8 cellular contexts compared by ENCODE assay signal in the genomic region with DNA sequence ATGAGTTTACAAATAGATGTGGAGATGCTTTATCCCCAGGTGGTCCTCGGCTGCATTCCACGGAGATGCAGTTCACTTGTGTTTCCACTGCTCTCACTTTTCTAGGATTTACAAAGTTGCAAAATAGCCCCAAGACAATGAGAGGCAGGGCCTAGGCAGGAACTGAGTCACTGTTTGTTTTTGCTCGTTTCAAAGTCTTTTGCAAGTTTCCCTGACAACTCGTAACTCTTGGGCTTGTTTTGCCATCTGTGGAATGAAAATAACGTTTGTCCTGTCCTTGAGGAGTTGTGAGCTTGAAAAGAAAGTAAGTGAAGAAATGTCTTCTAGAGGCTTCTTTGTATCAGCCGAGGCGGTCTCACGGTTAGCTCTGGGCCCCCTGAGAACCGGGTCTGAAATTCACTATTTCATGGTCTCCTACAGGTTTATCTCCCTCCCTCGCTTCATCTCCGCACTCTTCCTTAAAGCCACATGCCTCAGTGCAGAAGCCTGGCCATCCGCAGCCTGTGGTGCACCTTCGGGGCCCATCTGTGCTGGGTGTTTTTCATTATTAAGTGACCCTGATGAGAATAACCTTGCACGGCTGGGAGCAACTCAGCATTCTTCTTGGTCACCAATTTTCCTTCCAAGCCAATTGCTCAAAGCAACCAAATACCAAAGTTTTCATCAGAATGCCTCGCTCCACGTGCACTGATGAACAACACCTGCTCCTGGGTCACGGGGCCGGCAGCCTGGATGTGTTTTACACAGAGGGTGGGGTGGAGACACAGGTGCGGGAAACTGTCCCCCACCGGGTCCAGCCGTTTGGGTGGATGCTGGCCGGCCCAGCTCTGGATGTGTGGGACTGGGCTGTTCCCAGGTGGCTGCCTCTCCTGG.
DNase-seq lines count a peak whose midpoint lies in the region; ATAC-seq, FAIRE-seq and TF ChIP-seq lines count a peak whose summit lies in the region.
"Not testable (repeated sequence)": the region's sequence is repeated elsewhere in the genome, so short reads cannot be mapped to it uniquely, and the experiment has no call there.

No MANE protein-coding gene starts in this region.

- not testable (repeated sequence) for H3K79me2 ChIP-seq in H1 (ENCODE audit: control insufficient read depth in 1 of 2, insufficient read depth in 2 of 2, low read length in 2 of 2)

- H3K36me3 Mint-ChIP-seq in CD14-positive monocyte = peaks cover 42 to 72% of the 10 kb centered on the region in 2 donors
- not testable (repeated sequence) for H3K36me3 Mint-ChIP-seq in activated naive CD8-positive, alpha-beta T cell treated with anti-CD3 and anti-CD28 coated beads, Interleukin-2, amount 10 ng/mL, durations not matched to agents 7 days and 5 days; naive thymus-derived CD8-positive, alpha-beta T cell

- H2BK20ac ChIP-seq in H1 (ENCODE audit: low read length) = not testable (repeated sequence)

- POLR2A ChIA-PET in activated naive CD8-positive, alpha-beta T cell treated with anti-CD3 and anti-CD28 coated beads, Interleukin-2, amount 10 ng/mL, durations not matched to agents 7 days and 5 days (lab: Charles Lee); H1 (lab: Charles Lee; ENCODE audit: partially characterized antibody); naive thymus-derived CD8-positive, alpha-beta T cell (lab: Charles Lee): not testable (repeated sequence)

- 58% methylated on average over 21 of the region's 22 CpGs; no CpG with 5 or more reads in 1 of the 2 experiments for WGBS in H1 (ENCODE audit: extremely low coverage in 1 of 2, insufficient coverage in 1 of 2, insufficient read length in 1 of 2, insufficient replicate concordance in 2 of 2, low coverage in 1 of 2, low lambda C conversion rate in 2 of 2, missing lambda C conversion rate in 1 of 2), 2 experiments
- 61 to 75% (median 67%) methylated on average over 20 to 22 of the region's 22 CpGs for WGBS in stomach, 5 donors

- not testable (repeated sequence) for H4K5ac ChIP-seq in H1 (ENCODE audit: insufficient read length, low read depth, low read length)

- not testable (repeated sequence) for H3K79me1 ChIP-seq in H1 (ENCODE audit: low read depth, low read length)

- H4K91ac ChIP-seq in H1 (replicated peaks; ENCODE audit: insufficient read length, low read length) = not testable (repeated sequence)

- not testable (repeated sequence) for H3K14ac ChIP-seq in H1 (ENCODE audit: insufficient read length)

- CTCF ChIA-PET in H1 (lab: Charles Lee; ENCODE audit: partially characterized antibody) = not testable (repeated sequence)

- H2BK12ac ChIP-seq in H1 (ENCODE audit: low read depth, low read length) = peak overlapping the region; percentile 84; the same call in 1 of the 2 replicates

- H3K9ac ChIP-seq in H1 (replicated peaks in 1 of 4; ENCODE audit: extremely low read depth in 1 of 4, low read depth in 3 of 4, low read length in 3 of 4) = peak overlapping the region in 2 of 4 experiments; percentile 23 to 47; a peak in 2 of 7 replicates

- peak overlapping the region; percentile 87 for H2BK5ac ChIP-seq in H1 (ENCODE audit: low read depth, low read length)

- peaks cover 0 to 10% (median 0%) of the 10 kb centered on the region in 7 donors for H3K9me3 Mint-ChIP-seq in CD14-positive monocyte
- not testable (repeated sequence) for H3K9me3 Mint-ChIP-seq in activated naive CD8-positive, alpha-beta T cell treated with anti-CD3 and anti-CD28 coated beads, Interleukin-2, amount 10 ng/mL, durations not matched to agents 7 days and 5 days; naive thymus-derived CD8-positive, alpha-beta T cell

- DNase-seq in CD14-positive monocyte (ENCODE audit: low spot score) = peak; percentile 78
- peak; percentile 91 for DNase-seq in HT1080 (ENCODE audit: low read depth)
- peak; percentile 75 for DNase-seq in SIG-M5 (lab: John Stamatoyannopoulos, UW)
- not testable (repeated sequence) for DNase-seq in activated naive CD8-positive, alpha-beta T cell treated with anti-CD3 and anti-CD28 coated beads, Interleukin-2, amount 10 ng/mL, durations not matched to agents 7 days and 5 days; stomach
- DNase-seq in H1 (ENCODE audit: low read depth in 1 of 2, low spot score in 2 of 2) = peak in 1 of 2 experiments; percentile 72
- DNase-seq in hepatic stellate cell (ENCODE audit: low spot score) = peak; percentile 71
- DNase-seq in naive thymus-derived CD8-positive, alpha-beta T cell = peak in 8 of 10 donors; percentile 11 to 82 (median 58)

- H3K36me3 ChIP-seq in H1 (ENCODE audit: control insufficient read depth in 2 of 4, insufficient read depth in 4 of 4, low read length in 3 of 4); stomach: not testable (repeated sequence)

- not testable (repeated sequence) for H4K20me1 ChIP-seq in H1 (replicated peaks in 1 of 2; ENCODE audit: control insufficient read depth in 1 of 2, insufficient read depth in 2 of 2, low read length in 2 of 2)

- not testable (repeated sequence) for H3K23ac ChIP-seq in H1 (ENCODE audit: insufficient read length)

- H3K4me3 Mint-ChIP-seq in CD14-positive monocyte = peak overlapping the region; percentile 80 to 81
- not testable (repeated sequence) for H3K4me3 Mint-ChIP-seq in activated naive CD8-positive, alpha-beta T cell treated with anti-CD3 and anti-CD28 coated beads, Interleukin-2, amount 10 ng/mL, durations not matched to agents 7 days and 5 days
- peak overlapping the region; percentile 32 to 80 (median 56) for H3K4me3 Mint-ChIP-seq in naive thymus-derived CD8-positive, alpha-beta T cell

- peak; percentile 8 for TF ChIP-seq CTCF in CD14-positive monocyte (IDR thresholded peaks at IDR 0.05)
- TF ChIP-seq CTCF in H1 (IDR thresholded peaks at IDR 0.05; ENCODE audit: control extremely low read depth in 1 of 3, insufficient read depth in 1 of 3, low read depth in 1 of 3, low read length in 3 of 3); stomach (IDR thresholded peaks at IDR 0.05): not testable (repeated sequence)

- peak overlapping the region; percentile 99 to 100 (median 100) for H3K27ac Mint-ChIP-seq in CD14-positive monocyte
- H3K27ac Mint-ChIP-seq in activated naive CD8-positive, alpha-beta T cell treated with anti-CD3 and anti-CD28 coated beads, Interleukin-2, amount 10 ng/mL, durations not matched to agents 7 days and 5 days = peak overlapping the region; percentile 64
- H3K27ac Mint-ChIP-seq in naive thymus-derived CD8-positive, alpha-beta T cell = peak overlapping the region; percentile 93 to 98 (median 97)

- not testable (repeated sequence) for H3K18ac ChIP-seq in H1 (ENCODE audit: extremely low read depth, low read length)

- H4K8ac ChIP-seq in H1 (ENCODE audit: extremely low read depth, insufficient read depth, low read length) = not testable (repeated sequence)

- peak overlapping the region; percentile 17 to 21; a peak in 1 of 4 replicates for H3K4me2 ChIP-seq in H1 (ENCODE audit: insufficient read depth in 1 of 2, low read depth in 2 of 2, low read length in 2 of 2)

- H2BK120ac ChIP-seq in H1 (replicated peaks; ENCODE audit: low read depth, low read length) = not testable (repeated sequence)

- peak; percentile 20 for ATAC-seq in activated naive CD8-positive, alpha-beta T cell treated with anti-CD3 and anti-CD28 coated beads, Interleukin-2, amount 10 ng/mL, durations not matched to agents 7 days and 5 days (ENCODE audit: low read depth)
- ATAC-seq in naive thymus-derived CD8-positive, alpha-beta T cell = peak; percentile 58 to 67

- H3K4me1 ChIP-seq in H1 (replicated peaks in 1 of 4; ENCODE audit: control insufficient read depth in 3 of 4, insufficient read depth in 4 of 4, low read length in 3 of 4) = peaks cover 2 to 10% (median 6%) of the 10 kb centered on the region in 4 experiments; a peak in 5 of 7 replicates
- H3K4me1 ChIP-seq in stomach = peaks cover 0 to 22% (median 4%) of the 10 kb centered on the region in 4 donors

- not testable (repeated sequence) for H3K4me3 ChIP-seq in H1 (ENCODE audit: extremely low read depth in 1 of 4, insufficient read depth in 2 of 4, low read depth in 3 of 4, low read length in 4 of 4); stomach

- H3K56ac ChIP-seq in H1 (replicated peaks; ENCODE audit: insufficient read length, low read depth, low read length) = not testable (repeated sequence)

- not testable (repeated sequence) for H3K27me3 ChIP-seq in H1 (replicated peaks in 1 of 4; ENCODE audit: control insufficient read depth in 3 of 4, extremely low read depth in 1 of 4, insufficient read depth in 3 of 4, low read length in 3 of 4); stomach

- H3K4me1 Mint-ChIP-seq in CD14-positive monocyte = peaks cover 57% of the 10 kb centered on the region
- peaks cover 20% of the 10 kb centered on the region for H3K4me1 Mint-ChIP-seq in activated naive CD8-positive, alpha-beta T cell treated with anti-CD3 and anti-CD28 coated beads, Interleukin-2, amount 10 ng/mL, durations not matched to agents 7 days and 5 days
- H3K4me1 Mint-ChIP-seq in naive thymus-derived CD8-positive, alpha-beta T cell = peaks cover 22 to 50% (median 46%) of the 10 kb centered on the region in 4 donors

- not testable (repeated sequence) for H2AK5ac ChIP-seq in H1 (ENCODE audit: low read depth, low read length)

- H3K4ac ChIP-seq in H1 (replicated peaks; ENCODE audit: insufficient read length, low read depth, low read length) = not testable (repeated sequence)

- not testable (repeated sequence) for H3K27me3 Mint-ChIP-seq in CD14-positive monocyte (ENCODE audit: low read depth in 3 of 3); activated naive CD8-positive, alpha-beta T cell treated with anti-CD3 and anti-CD28 coated beads, Interleukin-2, amount 10 ng/mL, durations not matched to agents 7 days and 5 days; naive thymus-derived CD8-positive, alpha-beta T cell

- TF ChIP-seq POLR2A in H1 (IDR thresholded peaks at IDR 0.05; ENCODE audit: control extremely low read depth in 1 of 2, low read depth in 2 of 2, low read length in 2 of 2); stomach (IDR thresholded peaks at IDR 0.05): not testable (repeated sequence)

- not testable (repeated sequence) for TF ChIP-seq RAD21 in H1 (IDR thresholded peaks at IDR 0.05 in 1 of 2, conservative IDR thresholded peaks at IDR 0.05 in 1 of 2; ENCODE audit: low read depth in 2 of 2, low read length in 2 of 2)

- H3K9me3 ChIP-seq in H1 (ENCODE audit: insufficient read depth in 2 of 2, low read depth in 1 of 2, low read length in 1 of 2); stomach: not testable (repeated sequence)

- H2BK15ac ChIP-seq in H1 (ENCODE audit: low read length) = not testable (repeated sequence)

- TF ChIP-seq EP300 in H1 (IDR thresholded peaks at IDR 0.05; ENCODE audit: borderline replicate concordance in 1 of 2, low read depth in 2 of 2, low read length in 2 of 2); stomach (IDR thresholded peaks at IDR 0.05): not testable (repeated sequence)

- intact Hi-C loops in CD14-positive monocyte (cut with micrococcal nuclease) = loop anchor here (5.0 kb wide), 1 partner anchor 40 kb away; no protein-coding TSS in a partner anchor
- intact Hi-C loops in stomach (cut with DNase I; ENCODE audit: low total_unique reads) = not testable (repeated sequence)

- not testable (repeated sequence) for H3K23me2 ChIP-seq in H1 (ENCODE audit: low read depth, low read length)

- FAIRE-seq in H1 (lab: Jason Lieb, UNC) = not testable (repeated sequence)

- not testable (repeated sequence) for H2AFZ ChIP-seq in H1 (ENCODE audit: low read length)

- H3K27ac ChIP-seq in H1 (ENCODE audit: low read depth, low read length) = 0 out of 2 replicates have a peak overlapping the region, but pooled peaks have one; percentile 45
- H3K27ac ChIP-seq in stomach = peak overlapping the region in 4 of 5 donors; percentile 64 to 80 (median 73)
